ENCODE assay signal across 20 cellular contexts in genomic region chr3:152915695-152916094, GRCh38.
DNase-seq lines count a peak whose midpoint lies in the region; ATAC-seq, FAIRE-seq and TF ChIP-seq lines count a peak whose summit lies in the region.
"Had no signal": no experiment of that assay in that cellular context is flagged by ENCODE, and none has a peak within 500 bp of the region (broad histone marks: within the 10 kb centered on the region; RNA-seq: fewer than 3 reads in every experiment).

No MANE protein-coding gene starts in this region.

- no peak for ATAC-seq in upper lobe of right lung
- ATAC-seq: HCT116, HepG2 had no signal

- H3K4me3 ChIP-seq in bronchial epithelial cell (ENCODE audit: low read depth, low read length) (no peak overlapping the region), hepatocyte (no peak overlapping the region), upper lobe of right lung (no peak overlapping the region)
- H3K4me3 ChIP-seq: BLaER1 treated with 17β-estradiol and CSF1 and Interleukin-3, amounts not matched to agents 10 nM and 100 nM; GM23248 had no signal

- no peak for FAIRE-seq in bronchial epithelial cell (lab: Jason Lieb, UNC)
- FAIRE-seq: GM12892, H54, HepG2, HTR-8/SVneo had no signal

- H3K9me3 Mint-ChIP-seq in Calu3 (ENCODE audit: low read depth, unreplicated experiment) (no peaks in the 10 kb centered on the region), progenitor cell of endocrine pancreas (ENCODE audit: low read depth) (no peaks in the 10 kb centered on the region)
- no peaks in the 10 kb centered on the region for H3K9me3 Mint-ChIP-seq in activated T-helper 2 cell treated with anti-CD3 and anti-CD28 coated beads, Interferon-gamma antibody, Interleukin-2, Interleukin-4, amounts not matched to agents 10 μg/mL and 5 μg/mL and 100 μg/mL, durations not matched to agents 14 hours and 24 hours and 36 hours

- BruUV-seq in Calu3 (replicated peaks; lab: Mats Ljungman, UMichigan): no TSS peak

- no peak overlapping the region for H2AFZ ChIP-seq in hepatocyte
- H2AFZ ChIP-seq: GM23248 had no signal

- H3K4me1 ChIP-seq in hepatocyte (ENCODE audit: insufficient read depth) (no peaks in the 10 kb centered on the region), upper lobe of right lung (no peaks in the 10 kb centered on the region)
- H3K4me1 ChIP-seq: BLaER1 treated with 17β-estradiol and CSF1 and Interleukin-3, amounts not matched to agents 10 nM and 100 nM had no signal

- no peaks in the 10 kb centered on the region for H3K27me3 Mint-ChIP-seq in Calu3 (ENCODE audit: unreplicated experiment)
- H3K27me3 Mint-ChIP-seq in progenitor cell of endocrine pancreas: peaks cover 9% of the 10 kb centered on the region
- no peaks in the 10 kb centered on the region for H3K27me3 Mint-ChIP-seq in activated T-helper 2 cell treated with anti-CD3 and anti-CD28 coated beads, Interferon-gamma antibody, Interleukin-2, Interleukin-4, amounts not matched to agents 10 μg/mL and 5 μg/mL and 100 μg/mL, durations not matched to agents 14 hours and 24 hours and 36 hours (ENCODE audit: low read depth)
- H3K27me3 Mint-ChIP-seq: CD4-positive, CD25-positive, alpha-beta regulatory T cell had no signal

- TF ChIP-seq CTCF in Calu3 (IDR thresholded peaks at IDR 0.05; ENCODE audit: unreplicated experiment) (no peak), bronchial epithelial cell (IDR thresholded peaks at IDR 0.05; ENCODE audit: insufficient read depth, low read length, severe bottlenecking) (no peak), hepatocyte (IDR thresholded peaks at IDR 0.05; ENCODE audit: poor library complexity) (no peak), progenitor cell of endocrine pancreas (IDR thresholded peaks at IDR 0.05; ENCODE audit: unreplicated experiment) (no peak), upper lobe of right lung (IDR thresholded peaks at IDR 0.05) (no peak), GM13977 (IDR thresholded peaks at IDR 0.05; ENCODE audit: extremely low read depth, insufficient read depth, missing control alignments) (no peak)

- no peaks in the 10 kb centered on the region for H3K9me2 ChIP-seq in hepatocyte (replicated peaks; ENCODE audit: insufficient read depth)

- H3K27ac Mint-ChIP-seq in Calu3 (ENCODE audit: unreplicated experiment) (no peak overlapping the region), progenitor cell of endocrine pancreas (peak overlapping the region; percentile 5)
- no peak overlapping the region for H3K27ac Mint-ChIP-seq in activated T-helper 2 cell treated with anti-CD3 and anti-CD28 coated beads, Interferon-gamma antibody, Interleukin-2, Interleukin-4, amounts not matched to agents 10 μg/mL and 5 μg/mL and 100 μg/mL, durations not matched to agents 14 hours and 24 hours and 36 hours
- H3K27ac Mint-ChIP-seq: CD4-positive, CD25-positive, alpha-beta regulatory T cell had no signal

- H3K9me3 ChIP-seq in hepatocyte (ENCODE audit: low read depth) (no peaks in the 10 kb centered on the region), upper lobe of right lung (no peaks in the 10 kb centered on the region)
- H3K9me3 ChIP-seq: BLaER1 treated with 17β-estradiol and CSF1 and Interleukin-3, amounts not matched to agents 10 nM and 100 nM had no signal

- H3K4me2 ChIP-seq in hepatocyte: no peak overlapping the region
- H3K4me2 ChIP-seq: BLaER1 treated with 17β-estradiol and CSF1 and Interleukin-3, amounts not matched to agents 10 nM and 100 nM had no signal

- H3K36me3 ChIP-seq in bronchial epithelial cell (ENCODE audit: control insufficient read depth, insufficient read depth, low read length) (no peaks in the 10 kb centered on the region), hepatocyte (replicated peaks; ENCODE audit: insufficient read depth, low read depth) (no peaks in the 10 kb centered on the region), upper lobe of right lung (no peaks in the 10 kb centered on the region)
- H3K36me3 ChIP-seq: BLaER1 treated with 17β-estradiol and CSF1 and Interleukin-3, amounts not matched to agents 10 nM and 100 nM had no signal

- H3K4me1 Mint-ChIP-seq in Calu3 (ENCODE audit: low read depth, unreplicated experiment) (peaks cover 9% of the 10 kb centered on the region), progenitor cell of endocrine pancreas (ENCODE audit: low read depth) (peaks cover 11% of the 10 kb centered on the region)
- no peaks in the 10 kb centered on the region for H3K4me1 Mint-ChIP-seq in activated T-helper 2 cell treated with anti-CD3 and anti-CD28 coated beads, Interferon-gamma antibody, Interleukin-2, Interleukin-4, amounts not matched to agents 10 μg/mL and 5 μg/mL and 100 μg/mL, durations not matched to agents 14 hours and 24 hours and 36 hours (ENCODE audit: low read depth)
- H3K4me1 Mint-ChIP-seq: CD4-positive, CD25-positive, alpha-beta regulatory T cell had no signal

- H3K27me3 ChIP-seq in bronchial epithelial cell (ENCODE audit: control insufficient read depth, insufficient read depth, low read length): no peaks in the 10 kb centered on the region
- H3K27me3 ChIP-seq in hepatocyte: no peaks in the 10 kb centered on the region
- H3K27me3 ChIP-seq in upper lobe of right lung: no peaks in the 10 kb centered on the region
- H3K27me3 ChIP-seq: BLaER1 treated with 17β-estradiol and CSF1 and Interleukin-3, amounts not matched to agents 10 nM and 100 nM had no signal

- H3K79me2 ChIP-seq in hepatocyte: no peaks in the 10 kb centered on the region

- CTCF ChIA-PET in Calu3 (lab: Charles Lee): interaction anchor here (0.9 kb wide), 1 partner anchor 149 kb away, joined by 3 read pairs; no protein-coding TSS in a partner anchor

- DNase-seq in Calu3 (peak; percentile 26), bronchial epithelial cell (ENCODE audit: low read depth) (peak; percentile 48), hepatocyte (ENCODE audit: low spot score) (peak; percentile 47), progenitor cell of endocrine pancreas (ENCODE audit: low spot score, unreplicated experiment) (no peak), upper lobe of right lung (no peak), GM13977 (ENCODE audit: low spot score) (no peak)
- no peak for DNase-seq in activated T-helper 2 cell treated with anti-CD3 and anti-CD28 coated beads, Interferon-gamma antibody, Interleukin-2, Interleukin-4, amounts not matched to agents 10 μg/mL and 5 μg/mL and 100 μg/mL, durations not matched to agents 14 hours and 24 hours and 36 hours (ENCODE audit: low spot score)
- DNase-seq: 8988T; ACHN; CD4-positive, CD25-positive, alpha-beta regulatory T cell; DMS153; DMS79 treated with DMSO at 0.1 percent for 48 hours; GDM1; GM23248 had no signal

- H3K27ac ChIP-seq in hepatocyte: no peak overlapping the region
- H3K27ac ChIP-seq in upper lobe of right lung: no peak overlapping the region
- H3K27ac ChIP-seq: BLaER1 treated with 17β-estradiol and CSF1 and Interleukin-3, amounts not matched to agents 10 nM and 100 nM; GM23248 had no signal

- intact Hi-C loops in Calu3 (cut with micrococcal nuclease; ENCODE audit: unreplicated experiment): no loop called here
- intact Hi-C loops in upper lobe of right lung (cut with DNase I): no loop called here
- intact Hi-C loops in activated T-helper 2 cell treated with anti-CD3 and anti-CD28 coated beads, Interferon-gamma antibody, Interleukin-2, Interleukin-4, amounts not matched to agents 10 μg/mL and 5 μg/mL and 100 μg/mL, durations not matched to agents 14 hours and 24 hours and 36 hours (cut with micrococcal nuclease): no loop called here

- H3K4me3 Mint-ChIP-seq in Calu3 (ENCODE audit: low read depth, unreplicated experiment): no peak overlapping the region
- H3K4me3 Mint-ChIP-seq in progenitor cell of endocrine pancreas (ENCODE audit: low read depth): no peak overlapping the region
- H3K4me3 Mint-ChIP-seq in activated T-helper 2 cell treated with anti-CD3 and anti-CD28 coated beads, Interferon-gamma antibody, Interleukin-2, Interleukin-4, amounts not matched to agents 10 μg/mL and 5 μg/mL and 100 μg/mL, durations not matched to agents 14 hours and 24 hours and 36 hours (ENCODE audit: low read depth): no peak overlapping the region
- H3K4me3 Mint-ChIP-seq: CD4-positive, CD25-positive, alpha-beta regulatory T cell had no signal

- H4K20me1 ChIP-seq in hepatocyte (ENCODE audit: insufficient read depth, poor library complexity, severe bottlenecking): no peaks in the 10 kb centered on the region
- H4K20me1 ChIP-seq: BLaER1 treated with 17β-estradiol and CSF1 and Interleukin-3, amounts not matched to agents 10 nM and 100 nM had no signal

- H3K36me3 Mint-ChIP-seq in Calu3 (ENCODE audit: insufficient read depth, unreplicated experiment) (no peaks in the 10 kb centered on the region), progenitor cell of endocrine pancreas (ENCODE audit: insufficient read depth) (no peaks in the 10 kb centered on the region)
- H3K36me3 Mint-ChIP-seq in activated T-helper 2 cell treated with anti-CD3 and anti-CD28 coated beads, Interferon-gamma antibody, Interleukin-2, Interleukin-4, amounts not matched to agents 10 μg/mL and 5 μg/mL and 100 μg/mL, durations not matched to agents 14 hours and 24 hours and 36 hours (ENCODE audit: low read depth): no peaks in the 10 kb centered on the region
- H3K36me3 Mint-ChIP-seq: CD4-positive, CD25-positive, alpha-beta regulatory T cell had no signal

- in situ Hi-C loops in GM13977 (cut with MboI; ENCODE audit: low pct_unique_long_range_greater_than_20kb, low sequenced_read_pairs, unreplicated experiment): no loop called here

- 43% methylated on average over 3 of the region's 3 CpGs for WGBS in hepatocyte (ENCODE audit: low lambda C conversion rate, missing lambda C conversion rate)

Comparison
In these comparisons a context has a peak if more than half of its experiments do, and no peak if none do; other contexts are left out.
1. DNase-seq: peak in Calu3 (single experiment), bronchial epithelial cell (single experiment) and hepatocyte (single experiment); none in progenitor cell of endocrine pancreas (single experiment), upper lobe of right lung (single experiment), activated T-helper 2 cell treated with anti-CD3 and anti-CD28 coated beads, Interferon-gamma antibody, Interleukin-2, Interleukin-4, amounts not matched to agents 10 μg/mL and 5 μg/mL and 100 μg/mL, durations not matched to agents 14 hours and 24 hours and 36 hours (single experiment) and GM13977 (single experiment).